Comparison of ENCODE assay signal across 9 cellular contexts in the genomic region with DNA sequence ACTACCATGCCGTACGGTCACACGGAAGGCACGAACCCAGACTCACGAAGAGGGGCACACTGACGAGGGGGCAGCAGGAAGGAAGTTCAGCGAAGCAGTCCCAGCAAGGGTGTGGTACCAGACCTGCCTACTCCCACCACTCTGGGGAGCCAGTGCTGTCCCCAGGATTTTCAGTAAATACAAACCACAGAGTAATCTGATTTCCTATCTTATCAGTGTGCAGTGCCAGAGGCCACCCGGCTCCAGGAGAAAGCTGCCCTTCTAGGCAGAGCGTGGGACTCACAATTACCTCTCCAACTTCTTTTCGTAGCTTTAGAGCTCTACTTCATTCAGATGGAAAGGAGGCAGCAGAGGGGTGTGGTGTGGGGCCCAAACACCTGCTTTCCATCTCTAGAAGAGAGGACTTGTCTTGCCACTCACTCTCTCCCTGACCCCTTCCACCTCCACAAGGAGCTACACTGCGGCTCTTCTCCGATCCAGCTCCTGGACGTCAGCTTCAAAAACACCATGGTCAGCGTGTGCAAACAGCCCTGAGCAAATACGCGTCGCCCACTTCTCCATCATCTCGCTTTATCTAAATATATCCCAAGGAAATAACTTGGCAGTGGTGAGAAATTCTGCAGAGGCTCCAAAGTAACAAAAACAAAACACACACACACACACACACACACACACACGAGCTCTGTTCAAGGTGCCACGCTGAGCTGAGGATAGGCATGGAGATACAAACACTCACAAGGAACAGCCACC.
DNase-seq lines count a peak whose midpoint lies in the region; ATAC-seq and TF ChIP-seq lines count a peak whose summit lies in the region.
"Had no signal": no experiment of that assay in that cellular context is flagged by ENCODE, and none has a peak within 500 bp of the region (broad histone marks: within the 10 kb centered on the region; RNA-seq: fewer than 3 reads in every experiment).

No MANE protein-coding gene starts in this region.

- H3K4me1 Mint-ChIP-seq in activated T-cell treated with anti-CD3 and anti-CD28 coated beads, Interleukin-2, amount 50 U/mL, for 24 hours (ENCODE audit: low read depth) = peaks cover 77% of the 10 kb centered on the region
- peaks cover 75% of the 10 kb centered on the region for H3K4me1 Mint-ChIP-seq in type B pancreatic cell (ENCODE audit: unreplicated experiment)

- TF ChIP-seq CTCF in mucosa of descending colon (IDR thresholded peaks at IDR 0.05) (no peak), type B pancreatic cell (conservative IDR thresholded peaks at IDR 0.05) (no peak)

- H3K4me1 ChIP-seq in mucosa of descending colon (ENCODE audit: low read depth) = peaks cover 35% of the 10 kb centered on the region

- intact Hi-C loops in mucosa of descending colon (cut with DNase I, micrococcal nuclease) = no loop called here

- ATAC-seq in mucosa of descending colon = peak; percentile 41
- ATAC-seq in HG03175 (IDR thresholded peaks at IDR 0.05; ENCODE audit: unreplicated experiment) = no peak
- ATAC-seq in GM21786 (IDR thresholded peaks at IDR 0.05; ENCODE audit: unreplicated experiment) = no peak
- no peak for ATAC-seq in GM21723 (IDR thresholded peaks at IDR 0.05; ENCODE audit: unreplicated experiment)

- no peak overlapping the region for H3K4me3 ChIP-seq in mucosa of descending colon

- H3K9me3 Mint-ChIP-seq in activated T-cell treated with anti-CD3 and anti-CD28 coated beads, Interleukin-2, amount 50 U/mL, for 24 hours = no peaks in the 10 kb centered on the region
- H3K9me3 Mint-ChIP-seq in type B pancreatic cell = no peaks in the 10 kb centered on the region

- H3K27me3 Mint-ChIP-seq in activated T-cell treated with anti-CD3 and anti-CD28 coated beads, Interleukin-2, amount 50 U/mL, for 24 hours = no peaks in the 10 kb centered on the region
- no peaks in the 10 kb centered on the region for H3K27me3 Mint-ChIP-seq in type B pancreatic cell

- H3K4me3 Mint-ChIP-seq in activated T-cell treated with anti-CD3 and anti-CD28 coated beads, Interleukin-2, amount 50 U/mL, for 24 hours = no peak overlapping the region
- H3K4me3 Mint-ChIP-seq in type B pancreatic cell = peak overlapping the region; percentile 53

- DNase-seq in activated T-cell treated with anti-CD3 and anti-CD28 coated beads, Interleukin-2, amount 50 U/mL, for 24 hours = no peak
- no peak for DNase-seq in activated T-cell treated with anti-CD3 and anti-CD28 coated beads for 4 hours
- peak; percentile 32 for DNase-seq in brain pericyte (ENCODE audit: low read depth, low spot score)
- DNase-seq in mucosa of descending colon = no peak
- no peak for DNase-seq in type B pancreatic cell (ENCODE audit: extremely low spot score, unreplicated experiment)
- DNase-seq: activated effector memory CD4-positive, alpha-beta T cell treated with anti-CD3 and anti-CD28 coated beads, Interleukin-2, amount 50 U/mL, for 16 hours had no signal

- no peaks in the 10 kb centered on the region for H3K9me3 ChIP-seq in mucosa of descending colon

- peak overlapping the region; percentile 74 for H3K27ac Mint-ChIP-seq in activated T-cell treated with anti-CD3 and anti-CD28 coated beads, Interleukin-2, amount 50 U/mL, for 24 hours
- peak overlapping the region; percentile 61 for H3K27ac Mint-ChIP-seq in type B pancreatic cell

- no peaks in the 10 kb centered on the region for H3K36me3 ChIP-seq in mucosa of descending colon (ENCODE audit: low read depth)

- no peaks in the 10 kb centered on the region for H3K36me3 Mint-ChIP-seq in activated T-cell treated with anti-CD3 and anti-CD28 coated beads, Interleukin-2, amount 50 U/mL, for 24 hours (ENCODE audit: low read depth)
- H3K36me3 Mint-ChIP-seq in type B pancreatic cell = no peaks in the 10 kb centered on the region
